Comparison of ENCODE assay signal across 23 cellular contexts in the genomic region with DNA sequence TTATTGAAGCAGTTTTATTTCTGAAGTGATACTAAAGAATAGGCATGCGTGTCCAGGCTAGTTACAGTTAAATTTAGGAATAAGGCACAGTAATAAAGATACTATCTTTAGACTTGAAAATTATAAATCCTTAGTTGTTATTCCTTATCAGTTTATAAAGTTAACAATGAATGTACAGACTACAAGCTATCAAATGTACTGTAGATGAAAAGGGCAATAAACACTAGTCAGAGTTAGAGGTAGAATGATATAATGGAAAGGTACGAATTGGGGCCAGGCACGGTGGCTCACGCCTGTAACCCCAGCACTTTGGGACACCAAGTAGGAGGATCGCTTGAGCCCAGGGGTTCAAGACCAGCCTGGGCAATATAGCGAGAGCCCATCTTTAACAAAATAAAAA.
"Had no signal": no experiment of that assay in that cellular context is flagged by ENCODE, and none has a peak within 500 bp of the region (broad histone marks: within the 10 kb centered on the region; RNA-seq: fewer than 3 reads in every experiment).

No MANE protein-coding gene starts in this region.

- FAIRE-seq: astrocyte, islet of Langerhans had no signal

- DNase-seq: activated CD4-positive, alpha-beta T cell treated with anti-CD3 and anti-CD28 coated beads, Interleukin-2, amount 10 ng/mL, durations not matched to agents 7 days and 5 days; activated CD4-positive, CD25-positive, alpha-beta regulatory T cell treated with anti-CD3 and anti-CD28 coated beads, Interleukin-2, amount 50 U/mL, for 72 hours; activated CD8-positive, alpha-beta T cell treated with anti-CD3 and anti-CD28 coated beads, Interleukin-2, amount 10 ng/mL, durations not matched to agents 7 days and 5 days; activated gamma-delta T cell treated with Interleukin-2 at 50 U/mL for 16 hours; activated T-cell treated with anti-CD3 and anti-CD28 coated beads, Interleukin-2, amount 50 U/mL, for 1 hour; colonic mucosa; dorsolateral prefrontal cortex; effector memory CD8-positive, alpha-beta T cell; heart left ventricle; left cardiac atrium; mesendoderm; mucosa of descending colon; naive B cell; occipital lobe; posterior cingulate gyrus; spleen; stimulated activated CD4-positive, alpha-beta T cell treated with anti-CD3 and anti-CD28 coated beads, Interleukin-4, amount 100 ng/mL, for 1 hour; stimulated activated naive CD4-positive, alpha-beta T cell; testis; WERI-Rb-1 had no signal

- H3K4me3 ChIP-seq: colonic mucosa, dorsolateral prefrontal cortex, heart left ventricle, mucosa of descending colon, spleen, testis had no signal

- H3K27ac ChIP-seq: colonic mucosa, heart left ventricle, spleen, testis, WERI-Rb-1 had no signal

- H3K27me3 ChIP-seq: colonic mucosa, dorsolateral prefrontal cortex, heart left ventricle, spleen, testis had no signal

- H3K36me3 ChIP-seq: colonic mucosa, heart left ventricle, spleen, WERI-Rb-1 had no signal

- H3K9me3 ChIP-seq: colonic mucosa, mucosa of descending colon, testis had no signal

- ATAC-seq: activated CD8-positive, alpha-beta T cell treated with anti-CD3 and anti-CD28 coated beads, Interleukin-2, amount 10 ng/mL, durations not matched to agents 7 days and 5 days; effector memory CD8-positive, alpha-beta T cell; heart left ventricle; left cardiac atrium; mucosa of descending colon; sciatic nerve had no signal
